In the genomic region with DNA sequence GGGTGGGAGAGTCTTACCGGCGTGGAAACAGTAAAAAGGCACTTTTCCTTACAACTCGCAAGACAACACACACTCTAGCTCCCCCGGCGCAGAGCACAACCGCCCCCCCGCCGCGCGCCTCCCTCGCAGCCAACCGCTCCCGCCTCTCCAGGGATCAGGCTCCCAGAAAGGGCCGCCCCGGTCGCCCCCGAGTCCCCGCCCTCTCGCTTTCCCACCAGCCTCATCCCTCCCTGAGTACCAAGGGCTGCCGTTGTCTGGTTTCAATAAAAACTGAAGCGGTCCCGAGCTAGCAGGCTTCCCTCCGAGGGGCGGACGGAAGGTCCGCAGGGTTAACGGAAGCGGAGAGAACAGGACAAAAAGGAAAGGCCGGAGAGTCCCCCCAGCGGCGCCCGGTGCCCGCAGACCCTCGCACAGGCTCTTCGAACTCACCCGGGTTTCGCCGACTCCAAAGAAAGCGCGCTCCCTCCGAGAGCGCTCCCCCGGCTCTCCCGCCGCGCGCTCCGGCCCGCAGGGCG, we compare ENCODE assay signal across 8 cellular contexts. TPM values are rescaled to one million over a fixed set of nuclear protein-coding genes. Genes with fewer than 3 reads are reported as not detected.
DNase-seq lines count a peak whose midpoint lies in the region; ATAC-seq and TF ChIP-seq lines count a peak whose summit lies in the region.

No MANE protein-coding gene starts in this region.

- H3K36me3 ChIP-seq in CD4-positive, alpha-beta memory T cell (ENCODE audit: insufficient read depth, low read length): no peaks in the 10 kb centered on the region
- H3K36me3 ChIP-seq in ovary (no peaks in the 10 kb centered on the region), aorta (ENCODE audit: control insufficient read depth in 1 of 2, insufficient read depth in 2 of 2, low read length in 1 of 2) (no peaks in the 10 kb centered on the region)

- intact Hi-C loops in CD4-positive, alpha-beta memory T cell (cut with micrococcal nuclease): loop anchor here (1.0 to 5.0 kb wide), 8 partner anchors 11 to 199 kb away; a partner anchor contains a TSS
- intact Hi-C loops in Right ventricle myocardium superior (cut with DNase I) (loop anchor here (10.0 kb wide), 1 partner anchor 53 kb away; no protein-coding TSS in a partner anchor), ovary (cut with DNase I) (loop anchor here in 1 of 4 donors (2.0 kb wide), 1 partner anchor 65 kb away; no protein-coding TSS in a partner anchor), aorta (cut with DNase I) (no loop called here)

- H3K4me1 Mint-ChIP-seq in CD4-positive, alpha-beta memory T cell: peaks cover 44 to 59% (median 52%) of the 10 kb centered on the region in 4 donors
- peaks cover 53% of the 10 kb centered on the region for H3K4me1 Mint-ChIP-seq in activated naive CD8-positive, alpha-beta T cell treated with anti-CD3 and anti-CD28 coated beads, Interleukin-2, amount 50 U/mL, for 24 hours

- no peaks in the 10 kb centered on the region for H3K27me3 Mint-ChIP-seq in CD4-positive, alpha-beta memory T cell
- H3K27me3 Mint-ChIP-seq in activated naive CD8-positive, alpha-beta T cell treated with anti-CD3 and anti-CD28 coated beads, Interleukin-2, amount 50 U/mL, for 24 hours: no peaks in the 10 kb centered on the region

- CTCF ChIA-PET in CD4-positive, alpha-beta memory T cell (lab: Charles Lee; ENCODE audit: partially characterized antibody): interaction anchor here (0.6 to 3.5 kb wide), 22 partner anchors 11 to 177 kb away, joined by 3 to 29 read pairs (median 5); no protein-coding TSS in a partner anchor
- CTCF ChIA-PET in RWPE1 (lab: Yijun Ruan, JAX): interaction anchor here (0.5 to 1.0 kb wide), 5 partner anchors 20 to 133 kb away, joined by 3 to 5 read pairs (median 3); no protein-coding TSS in a partner anchor

- WGBS in ovary, 3 donors: 0 to 1% (median 0%) methylated on average over 33 to 50 of the region's 50 CpGs
- 1 to 2% methylated on average over 45 to 50 of the region's 50 CpGs for WGBS in aorta, 2 donors

- peak overlapping the region; percentile 55 to 88 for H3K4me3 ChIP-seq in CD4-positive, alpha-beta memory T cell (ENCODE audit: low read length in 2 of 2)
- H3K4me3 ChIP-seq in ovary (peak overlapping the region; percentile 63), aorta (ENCODE audit: low read length in 2 of 2) (peak overlapping the region; percentile 79 to 88)

- no peaks in the 10 kb centered on the region for H3K27me3 ChIP-seq in CD4-positive, alpha-beta memory T cell (ENCODE audit: insufficient read depth, low read length)
- H3K27me3 ChIP-seq in ovary (no peaks in the 10 kb centered on the region), aorta (ENCODE audit: control insufficient read depth in 1 of 2, insufficient read depth in 2 of 2, low read length in 1 of 2) (no peaks in the 10 kb centered on the region)

- H3K4me3 Mint-ChIP-seq in CD4-positive, alpha-beta memory T cell: peak overlapping the region; percentile 93 to 99 (median 98)
- H3K4me3 Mint-ChIP-seq in activated naive CD8-positive, alpha-beta T cell treated with anti-CD3 and anti-CD28 coated beads, Interleukin-2, amount 50 U/mL, for 24 hours: peak overlapping the region; percentile 95

- no peak for TF ChIP-seq POLR2A in ovary (IDR thresholded peaks at IDR 0.05)

- peak; percentile 6 for ATAC-seq in GM19467 (IDR thresholded peaks at IDR 0.05; ENCODE audit: unreplicated experiment)
- ATAC-seq in activated naive CD8-positive, alpha-beta T cell treated with anti-CD3 and anti-CD28 coated beads, Interleukin-2, amount 50 U/mL, for 24 hours: peak; percentile 26
- ATAC-seq in Right ventricle myocardium superior (ENCODE audit: poor library complexity): peak; percentile 83
- peak; percentile 86 for ATAC-seq in aorta (ENCODE audit: low FRiP score)

- POLR2A ChIA-PET in CD4-positive, alpha-beta memory T cell (lab: Charles Lee; ENCODE audit: partially characterized antibody): interaction anchor here (0.8 to 7.7 kb wide), 31 partner anchors 9 to 1040 kb away, joined by 3 to 202 read pairs (median 6); no protein-coding TSS in a partner anchor
- POLR2A ChIA-PET in RWPE1 (lab: Yijun Ruan, JAX; ENCODE audit: low non-redundant PET): no interaction called here

- H3K27ac ChIP-seq in CD4-positive, alpha-beta memory T cell (ENCODE audit: low read depth, low read length): peak overlapping the region; percentile 96
- H3K27ac ChIP-seq in RWPE1 (peak overlapping the region; percentile 92), ovary (peak overlapping the region; percentile 97), aorta (ENCODE audit: low read depth in 1 of 2, low read length in 2 of 2) (peak overlapping the region; percentile 94 to 95)

- H3K36me3 Mint-ChIP-seq in CD4-positive, alpha-beta memory T cell: peaks cover 4 to 40% of the 10 kb centered on the region in 2 donors
- H3K36me3 Mint-ChIP-seq in activated naive CD8-positive, alpha-beta T cell treated with anti-CD3 and anti-CD28 coated beads, Interleukin-2, amount 50 U/mL, for 24 hours (ENCODE audit: low read depth): peaks cover 21% of the 10 kb centered on the region

- peaks cover 0 to 2% (median 0%) of the 10 kb centered on the region in 8 donors for H3K9me3 Mint-ChIP-seq in CD4-positive, alpha-beta memory T cell
- H3K9me3 Mint-ChIP-seq in activated naive CD8-positive, alpha-beta T cell treated with anti-CD3 and anti-CD28 coated beads, Interleukin-2, amount 50 U/mL, for 24 hours: no peaks in the 10 kb centered on the region

- TF ChIP-seq CTCF in RWPE1 (conservative IDR thresholded peaks at IDR 0.05; ENCODE audit: low read depth): no peak
- TF ChIP-seq CTCF in ovary (IDR thresholded peaks at IDR 0.05): no peak

- peaks cover 48% of the 10 kb centered on the region for H3K4me1 ChIP-seq in CD4-positive, alpha-beta memory T cell (ENCODE audit: insufficient read depth, low read length)
- H3K4me1 ChIP-seq in ovary (ENCODE audit: insufficient read depth) (no peaks in the 10 kb centered on the region), aorta (ENCODE audit: control insufficient read depth in 1 of 2, insufficient read depth in 2 of 2, low read length in 2 of 2) (peaks cover 0 to 3% of the 10 kb centered on the region in 2 donors)

- TF ChIP-seq EP300 in ovary (IDR thresholded peaks at IDR 0.05): no peak

- H3K9me3 ChIP-seq in CD4-positive, alpha-beta memory T cell (ENCODE audit: control insufficient read depth in 1 of 2, low read length in 2 of 2): no peaks in the 10 kb centered on the region
- no peaks in the 10 kb centered on the region for H3K9me3 ChIP-seq in ovary
- no peaks in the 10 kb centered on the region for H3K9me3 ChIP-seq in aorta (ENCODE audit: control insufficient read depth, low read length)

- DNase-seq in CD4-positive, alpha-beta memory T cell: peak; percentile 49 to 60 (median 55)
- DNase-seq in HUDEP-2 (lab: John Stamatoyannopoulos, UW; ENCODE audit: unreplicated experiment in 76 of 76): peak in 55 of 76 experiments; percentile 25 to 73 (median 56)
- DNase-seq in RWPE1 (ENCODE audit: low spot score): peak; percentile 45
- DNase-seq in activated naive CD8-positive, alpha-beta T cell treated with anti-CD3 and anti-CD28 coated beads, Interleukin-2, amount 50 U/mL, for 24 hours: peak; percentile 62
- peak; percentile 81 for DNase-seq in Right ventricle myocardium superior
- peak; percentile 64 to 83 (median 79) for DNase-seq in ovary
- peak; percentile 85 to 92 for DNase-seq in aorta

- H3K27ac Mint-ChIP-seq in CD4-positive, alpha-beta memory T cell: peak overlapping the region; percentile 97 to 98 (median 98)
- peak overlapping the region; percentile 83 for H3K27ac Mint-ChIP-seq in activated naive CD8-positive, alpha-beta T cell treated with anti-CD3 and anti-CD28 coated beads, Interleukin-2, amount 50 U/mL, for 24 hours

RNA-seq across cellular contexts. Expression of a gene that starts 0.8 kb away (rescaled TPM):
- total RNA-seq in CD4-positive, alpha-beta memory T cell: 100 to 1,000 TPM; 108 to 111 TPM
- 100 to 1,000 TPM; 108 to 125 TPM for polyA plus RNA-seq in CD4-positive, alpha-beta memory T cell
- total RNA-seq in Right ventricle myocardium superior (20.8 TPM), ovary (10 to 100 TPM; 14.7 to 84.4 (median 41.8) TPM), aorta (10 to 100 TPM; 62.0 to 75.5 TPM)
- polyA plus RNA-seq in ovary (100 to 1,000 TPM in 1 of 2 donors, 10 to 100 TPM in 1; 26.9 to 191 TPM), aorta (10 to 100 TPM; 22.8 to 30.0 TPM)

Comparison
In these comparisons a context has a peak if more than half of its experiments do, and no peak if none do; other contexts are left out.
1. Peak in every context shown above with its lines: DNase-seq, ATAC-seq, H3K4me3 ChIP-seq and H3K27ac ChIP-seq.
2. ATAC-seq: peak in every context shown above with its lines; median percentile 86 in aorta; 83 in Right ventricle myocardium superior; 26 in activated naive CD8-positive, alpha-beta T cell treated with anti-CD3 and anti-CD28 coated beads, Interleukin-2, amount 50 U/mL, for 24 hours; 6 in GM19467.
3. intact Hi-C loops: an anchor here in CD4-positive, alpha-beta memory T cell (1.0 to 5.0 kb wide) and Right ventricle myocardium superior (10.0 kb wide); none called in aorta.